ENCODE assay signal across 13 cellular contexts in genomic region chr11:131418214-131418613, GRCh38. TPM values are rescaled to one million over a fixed set of nuclear protein-coding genes. Genes with fewer than 3 reads are reported as not detected.
A peak's percentile ranks its signal among the peaks of the same experiment; 100 is the strongest.
DNase-seq lines count a peak whose midpoint lies in the region; ATAC-seq and TF ChIP-seq lines count a peak whose summit lies in the region.
"Had no signal": no experiment of that assay in that cellular context is flagged by ENCODE, and none has a peak within 500 bp of the region (broad histone marks: within the 10 kb centered on the region; RNA-seq: fewer than 3 reads in every experiment).

No MANE protein-coding gene starts in this region.

- DNase-seq in NCI-H82 (lab: John Stamatoyannopoulos, UW), result peak; percentile 37
- DNase-seq in NCI-H82 treated with DMSO at 0.1 percent for 48 hours (lab: John Stamatoyannopoulos, UW; ENCODE audit: unreplicated experiment), result no peak
- DNase-seq in WTC11 (ENCODE audit: low spot score), result no peak
- DNase-seq in mesendoderm, result peak; percentile 40
- no peak for DNase-seq in endothelial cell (ENCODE audit: low spot score)
- no peak for DNase-seq in coronary artery (ENCODE audit: low spot score)
- DNase-seq in upper lobe of right lung, result no peak
- DNase-seq: 8988T; Calu3; CD4-positive, alpha-beta T cell; DMS 273 treated with DMSO at 0.1 percent for 48 hours; H9 had no signal

- H3K36me3 ChIP-seq in mesendoderm (ENCODE audit: control insufficient read depth, insufficient read depth, low read length) (no peaks in the 10 kb centered on the region), upper lobe of right lung (no peaks in the 10 kb centered on the region)
- H3K36me3 ChIP-seq: BLaER1 treated with 17β-estradiol and CSF1 and Interleukin-3, amounts not matched to agents 10 nM and 100 nM had no signal

- H3K27ac ChIP-seq in mesendoderm (ENCODE audit: low read depth, low read length) (no peak overlapping the region), coronary artery (no peak overlapping the region), upper lobe of right lung (no peak overlapping the region)
- H3K27ac ChIP-seq: BLaER1 treated with 17β-estradiol and CSF1 and Interleukin-3, amounts not matched to agents 10 nM and 100 nM had no signal

- no peaks in the 10 kb centered on the region for H3K79me2 ChIP-seq in mesendoderm (ENCODE audit: control insufficient read depth, insufficient read depth, low read length)

- H4K8ac ChIP-seq in mesendoderm (ENCODE audit: low read depth, low read length), result no peak overlapping the region

- no peak overlapping the region for H2BK120ac ChIP-seq in mesendoderm (ENCODE audit: low read depth, low read length)

- H3K27me3 Mint-ChIP-seq in WTC11 (ENCODE audit: low read depth), result no peaks in the 10 kb centered on the region
- no peaks in the 10 kb centered on the region for H3K27me3 Mint-ChIP-seq in endothelial cell (ENCODE audit: unreplicated experiment)
- H3K27me3 Mint-ChIP-seq: CD4-positive, alpha-beta T cell had no signal

- TF ChIP-seq CTCF in WTC11 (IDR thresholded peaks at IDR 0.05), result no peak
- no peak for TF ChIP-seq CTCF in endothelial cell (IDR thresholded peaks at IDR 0.05; ENCODE audit: unreplicated experiment)
- TF ChIP-seq CTCF in coronary artery (IDR thresholded peaks at IDR 0.05), result no peak
- TF ChIP-seq CTCF in upper lobe of right lung (IDR thresholded peaks at IDR 0.05), result no peak

- H3K4me1 ChIP-seq in mesendoderm (ENCODE audit: control insufficient read depth, low read depth, low read length) (no peaks in the 10 kb centered on the region), upper lobe of right lung (no peaks in the 10 kb centered on the region)
- H3K4me1 ChIP-seq: BLaER1 treated with 17β-estradiol and CSF1 and Interleukin-3, amounts not matched to agents 10 nM and 100 nM had no signal

- H3K9me3 Mint-ChIP-seq in WTC11 (no peaks in the 10 kb centered on the region), endothelial cell (ENCODE audit: unreplicated experiment) (no peaks in the 10 kb centered on the region)
- H3K9me3 Mint-ChIP-seq: H9 had no signal

- H3K4me2 ChIP-seq in mesendoderm (ENCODE audit: low read length), result no peak overlapping the region
- H3K4me2 ChIP-seq: BLaER1 treated with 17β-estradiol and CSF1 and Interleukin-3, amounts not matched to agents 10 nM and 100 nM had no signal

- H3K23ac ChIP-seq in mesendoderm (ENCODE audit: low read length), result no peak overlapping the region

- 0 out of 2 replicates have a peak, but pooled peaks cover 2% of the 10 kb centered on the region for H3K4me1 Mint-ChIP-seq in WTC11
- H3K4me1 Mint-ChIP-seq in endothelial cell (ENCODE audit: unreplicated experiment), result peaks cover 3% of the 10 kb centered on the region

- H3K4me3 ChIP-seq in mesendoderm (ENCODE audit: low read length) (no peak overlapping the region), coronary artery (no peak overlapping the region), upper lobe of right lung (no peak overlapping the region)
- H3K4me3 ChIP-seq: BLaER1 treated with 17β-estradiol and CSF1 and Interleukin-3, amounts not matched to agents 10 nM and 100 nM had no signal

- H2AK5ac ChIP-seq in mesendoderm (ENCODE audit: low read length), result no peak overlapping the region

- POLR2A ChIA-PET in WTC11 (lab: Charles Lee), result interaction anchor here (0.6 kb wide), 1 partner anchor 1730 kb away, joined by 5 read pairs; no protein-coding TSS in a partner anchor

- no CpG with 5 or more reads among the region's 7 CpGs for WGBS in mesendoderm (ENCODE audit: extremely low coverage, insufficient coverage, low lambda C conversion rate)

- no peak overlapping the region for H3K4me3 Mint-ChIP-seq in WTC11
- H3K4me3 Mint-ChIP-seq in endothelial cell (ENCODE audit: unreplicated experiment), result no peak overlapping the region
- H3K4me3 Mint-ChIP-seq: CD4-positive, alpha-beta T cell; H9 had no signal

- H2BK15ac ChIP-seq in mesendoderm (replicated peaks; ENCODE audit: low read depth), result no peak overlapping the region

- no peaks in the 10 kb centered on the region for H3K79me1 ChIP-seq in mesendoderm (ENCODE audit: low read length)

- no peak overlapping the region for H4K5ac ChIP-seq in mesendoderm (ENCODE audit: low read length)

- H3K4ac ChIP-seq in mesendoderm (ENCODE audit: low read depth, low read length), result no peak overlapping the region

- H3K56ac ChIP-seq in mesendoderm (ENCODE audit: low read length), result no peak overlapping the region

- H3K27ac Mint-ChIP-seq in WTC11 (no peak overlapping the region), endothelial cell (ENCODE audit: unreplicated experiment) (no peak overlapping the region)
- H3K27ac Mint-ChIP-seq: CD4-positive, alpha-beta T cell; H9 had no signal

- ATAC-seq in WTC11 (peak; percentile 74), upper lobe of right lung (no peak)

- H3K18ac ChIP-seq in mesendoderm (ENCODE audit: low read length), result no peak overlapping the region

- no peak overlapping the region for H2BK5ac ChIP-seq in mesendoderm (ENCODE audit: low read length)

- H3K27me3 ChIP-seq in mesendoderm (ENCODE audit: insufficient read depth, low read length, poor library complexity) (no peaks in the 10 kb centered on the region), upper lobe of right lung (no peaks in the 10 kb centered on the region)
- H3K27me3 ChIP-seq: BLaER1 treated with 17β-estradiol and CSF1 and Interleukin-3, amounts not matched to agents 10 nM and 100 nM had no signal

- CTCF ChIA-PET in WTC11 (lab: Charles Lee), result interaction anchor here (0.8 to 1.5 kb wide), 5 partner anchors 10 to 354 kb away, joined by 3 to 11 read pairs (median 4); no protein-coding TSS in a partner anchor

- H3K9ac ChIP-seq in mesendoderm (ENCODE audit: low read length), result no peak overlapping the region
- H3K9ac ChIP-seq: BLaER1 treated with 17β-estradiol and CSF1 and Interleukin-3, amounts not matched to agents 10 nM and 100 nM had no signal

- no peaks in the 10 kb centered on the region for H3K9me3 ChIP-seq in upper lobe of right lung
- H3K9me3 ChIP-seq: BLaER1 treated with 17β-estradiol and CSF1 and Interleukin-3, amounts not matched to agents 10 nM and 100 nM had no signal

- H3K36me3 Mint-ChIP-seq in WTC11, result no peaks in the 10 kb centered on the region
- no peaks in the 10 kb centered on the region for H3K36me3 Mint-ChIP-seq in endothelial cell (ENCODE audit: low read depth, unreplicated experiment)

- intact Hi-C loops in upper lobe of right lung (cut with DNase I), result no loop called here

TF ChIP-seq in WTC11, 78 proteins besides CTCF, POLR2A, EP300 and RAD21:
- TF ChIP-seq AR (CRISPR knock-in tag; IDR thresholded peaks at IDR 0.05) (no peak), SMAD3 (CRISPR knock-in tag; IDR thresholded peaks at IDR 0.05; ENCODE audit: borderline replicate concordance) (no peak), HMGA2 (CRISPR knock-in tag; IDR thresholded peaks at IDR 0.05) (no peak), NR3C1 (CRISPR knock-in tag; conservative IDR thresholded peaks at IDR 0.05; ENCODE audit: low read depth) (no peak), SP1 (CRISPR knock-in tag; conservative IDR thresholded peaks at IDR 0.05) (no peak)

RNA-seq across cellular contexts. Expression of gene NTM, which starts 47.8 kb away (rescaled TPM):
- 11.5 to 16.4 TPM (median 14.5 TPM) in 3 replicates for total RNA-seq in WTC11 (2021)
- polyA plus RNA-seq in mesendoderm (2013, experiment 1 of 2), result 5.8 TPM
- polyA plus RNA-seq in mesendoderm (2013, experiment 2 of 2), result 6.6 TPM
- total RNA-seq in endothelial cell (ENCODE audit: unreplicated experiment), result 3.6 TPM
- total RNA-seq in upper lobe of right lung, result 3.7 TPM
- total RNA-seq: Calu3; CD4-positive, alpha-beta T cell had no signal

Comparison
In these comparisons a context has a peak if more than half of its experiments do, and no peak if none do; other contexts are left out.
1. DNase-seq: peak in NCI-H82 (single experiment) and mesendoderm (single experiment); none in NCI-H82 treated with DMSO at 0.1 percent for 48 hours (single experiment), WTC11 (single experiment), endothelial cell (single experiment), coronary artery (single experiment) and upper lobe of right lung (single experiment).